1 cellular context compared by ENCODE assay signal in the genomic region with DNA sequence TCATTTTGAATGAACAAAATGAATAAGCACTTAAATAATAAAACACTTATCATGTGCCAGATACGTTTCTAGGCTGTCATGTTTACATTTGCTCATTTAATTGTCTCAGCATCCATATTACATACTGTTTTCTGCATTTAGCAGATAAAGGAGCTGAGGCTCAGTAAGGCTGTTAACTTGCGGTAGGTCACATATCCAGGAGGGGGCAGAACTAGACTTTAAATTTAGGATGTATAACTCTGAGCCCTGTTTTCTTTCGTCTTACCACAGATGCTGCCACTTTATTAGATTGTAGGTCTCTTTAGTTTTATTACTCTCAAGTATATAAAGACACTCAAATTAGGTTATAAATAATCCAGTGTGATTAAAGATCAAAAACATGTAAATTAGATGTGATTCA.
A peak's percentile ranks its signal among the peaks of the same experiment; 100 is the strongest.
TF ChIP-seq lines count a peak whose summit lies in the region.

No MANE protein-coding gene starts in this region.

TF ChIP-seq in GM12878, 131 proteins besides CTCF, POLR2A, EP300 and RAD21:
- TF ChIP-seq SMC3 (IDR thresholded peaks at IDR 0.05; ENCODE audit: borderline replicate concordance, low read length) (peak; percentile 47; the same call in 1 of the 2 replicates), ATF7 (IDR thresholded peaks at IDR 0.05; ENCODE audit: low read depth) (no peak), RUNX3 (IDR thresholded peaks at IDR 0.05; ENCODE audit: low read length) (no peak), HCFC1 (IDR thresholded peaks at IDR 0.05; ENCODE audit: low read length) (no peak)
- TF ChIP-seq, protein P1, sequence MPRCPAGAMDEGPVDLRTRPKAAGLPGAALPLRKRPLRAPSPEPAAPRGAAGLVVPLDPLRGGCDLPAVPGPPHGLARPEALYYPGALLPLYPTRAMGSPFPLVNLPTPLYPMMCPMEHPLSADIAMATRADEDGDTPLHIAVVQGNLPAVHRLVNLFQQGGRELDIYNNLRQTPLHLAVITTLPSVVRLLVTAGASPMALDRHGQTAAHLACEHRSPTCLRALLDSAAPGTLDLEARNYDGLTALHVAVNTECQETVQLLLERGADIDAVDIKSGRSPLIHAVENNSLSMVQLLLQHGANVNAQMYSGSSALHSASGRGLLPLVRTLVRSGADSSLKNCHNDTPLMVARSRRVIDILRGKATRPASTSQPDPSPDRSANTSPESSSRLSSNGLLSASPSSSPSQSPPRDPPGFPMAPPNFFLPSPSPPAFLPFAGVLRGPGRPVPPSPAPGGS (IDR thresholded peaks at IDR 0.05; ENCODE audit: borderline replicate concordance, insufficient read depth, low read depth, low read length, poor library complexity, severe bottlenecking), result no peak
- TF ChIP-seq, protein P2, sequence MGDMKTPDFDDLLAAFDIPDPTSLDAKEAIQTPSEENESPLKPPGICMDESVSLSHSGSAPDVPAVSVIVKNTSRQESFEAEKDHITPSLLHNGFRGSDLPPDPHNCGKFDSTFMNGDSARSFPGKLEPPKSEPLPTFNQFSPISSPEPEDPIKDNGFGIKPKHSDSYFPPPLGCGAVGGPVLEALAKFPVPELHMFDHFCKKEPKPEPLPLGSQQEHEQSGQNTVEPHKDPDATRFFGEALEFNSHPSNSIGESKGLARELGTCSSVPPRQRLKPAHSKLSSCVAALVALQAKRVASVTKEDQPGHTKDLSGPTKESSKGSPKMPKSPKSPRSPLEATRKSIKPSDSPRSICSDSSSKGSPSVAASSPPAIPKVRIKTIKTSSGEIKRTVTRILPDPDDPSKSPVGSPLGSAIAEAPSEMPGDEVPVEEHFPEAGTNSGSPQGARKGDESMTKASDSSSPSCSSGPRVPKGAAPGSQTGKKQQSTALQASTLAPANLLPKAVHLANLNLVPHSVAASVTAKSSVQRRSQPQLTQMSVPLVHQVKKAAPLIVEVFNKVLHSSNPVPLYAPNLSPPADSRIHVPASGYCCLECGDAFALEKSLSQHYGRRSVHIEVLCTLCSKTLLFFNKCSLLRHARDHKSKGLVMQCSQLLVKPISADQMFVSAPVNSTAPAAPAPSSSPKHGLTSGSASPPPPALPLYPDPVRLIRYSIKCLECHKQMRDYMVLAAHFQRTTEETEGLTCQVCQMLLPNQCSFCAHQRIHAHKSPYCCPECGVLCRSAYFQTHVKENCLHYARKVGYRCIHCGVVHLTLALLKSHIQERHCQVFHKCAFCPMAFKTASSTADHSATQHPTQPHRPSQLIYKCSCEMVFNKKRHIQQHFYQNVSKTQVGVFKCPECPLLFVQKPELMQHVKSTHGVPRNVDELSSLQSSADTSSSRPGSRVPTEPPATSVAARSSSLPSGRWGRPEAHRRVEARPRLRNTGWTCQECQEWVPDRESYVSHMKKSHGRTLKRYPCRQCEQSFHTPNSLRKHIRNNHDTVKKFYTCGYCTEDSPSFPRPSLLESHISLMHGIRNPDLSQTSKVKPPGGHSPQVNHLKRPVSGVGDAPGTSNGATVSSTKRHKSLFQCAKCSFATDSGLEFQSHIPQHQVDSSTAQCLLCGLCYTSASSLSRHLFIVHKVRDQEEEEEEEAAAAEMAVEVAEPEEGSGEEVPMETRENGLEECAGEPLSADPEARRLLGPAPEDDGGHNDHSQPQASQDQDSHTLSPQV (IDR thresholded peaks at IDR 0.05), result no peak
